8 cellular contexts compared by ENCODE assay signal in the genomic region with DNA sequence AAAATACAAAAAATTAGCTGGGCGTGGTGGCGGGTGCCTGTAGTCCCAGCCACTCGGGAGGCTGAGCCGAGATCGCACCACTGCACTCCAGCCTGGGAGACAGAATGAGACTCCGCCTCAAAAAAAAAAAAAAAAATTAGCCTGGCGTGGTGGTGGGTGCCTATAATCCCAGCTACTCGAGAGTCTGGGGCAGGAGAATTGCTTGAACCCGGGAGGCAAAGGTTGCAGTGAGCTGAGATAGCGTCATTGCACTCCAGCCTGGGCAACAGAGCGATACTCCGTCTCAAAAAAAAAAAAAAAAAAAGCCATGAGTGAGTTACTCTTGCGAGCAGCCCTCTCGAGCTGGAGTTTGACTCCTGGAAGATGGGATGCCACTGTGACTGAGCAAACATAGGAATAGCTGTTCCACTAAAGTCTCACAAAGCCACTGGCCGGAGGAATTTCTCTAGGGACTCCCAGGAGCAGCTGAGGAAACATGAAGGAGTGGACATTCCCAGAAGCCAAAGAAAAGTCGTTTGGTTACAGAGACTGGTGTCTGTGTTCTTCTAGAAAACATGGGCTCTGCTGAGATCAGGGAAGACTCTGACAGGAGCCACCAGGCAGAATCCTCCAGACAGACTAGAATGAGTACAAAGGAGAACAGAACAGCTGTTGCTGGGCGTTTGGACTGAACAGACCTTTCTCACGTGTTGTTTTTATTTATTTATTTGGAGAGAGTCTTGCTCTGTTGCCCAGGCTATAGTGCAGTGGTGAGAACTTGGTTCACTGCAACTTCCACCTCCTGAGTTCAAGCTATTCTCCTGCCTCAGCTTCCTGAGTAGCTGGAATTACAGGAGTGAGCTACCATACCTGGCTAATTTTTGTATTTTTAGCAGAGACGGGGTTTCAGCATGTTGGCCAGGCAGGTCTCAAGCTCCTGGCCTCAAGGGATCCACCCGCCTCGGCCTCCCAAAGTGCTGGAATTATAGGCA. TPM values are rescaled to one million over a fixed set of nuclear protein-coding genes. Genes with fewer than 3 reads are reported as not detected.
DNase-seq lines count a peak whose midpoint lies in the region; ATAC-seq, FAIRE-seq and TF ChIP-seq lines count a peak whose summit lies in the region.

No MANE protein-coding gene starts in this region.

- H3K4me1 ChIP-seq in BLaER1 (peaks cover 98% of the 10 kb centered on the region), adipocyte (ENCODE audit: control insufficient read depth, insufficient read depth, low read length) (peaks cover 21% of the 10 kb centered on the region), keratinocyte (ENCODE audit: control insufficient read depth, extremely low read depth, insufficient read depth, low read length) (peaks cover 6% of the 10 kb centered on the region), prostate gland (replicated peaks) (no peaks in the 10 kb centered on the region)

- H3K79me2 ChIP-seq in keratinocyte (ENCODE audit: control insufficient read depth, insufficient read depth, low read length) = no peaks in the 10 kb centered on the region

- no peaks in the 10 kb centered on the region for H4K20me1 ChIP-seq in BLaER1
- no peaks in the 10 kb centered on the region for H4K20me1 ChIP-seq in keratinocyte (ENCODE audit: control insufficient read depth, extremely low read depth, insufficient read depth, low read length)

- no peak for DNase-seq in adipocyte (ENCODE audit: low read depth)
- DNase-seq in keratinocyte (ENCODE audit: low read depth, low spot score) = no peak
- no peak for DNase-seq in prostate gland (ENCODE audit: low spot score)
- no peak for DNase-seq in HUDEP-2 (lab: John Stamatoyannopoulos, UW; ENCODE audit: unreplicated experiment in 76 of 76)
- DNase-seq in NOMO-1 treated with DMSO at 0.1 percent for 48 hours (lab: John Stamatoyannopoulos, UW; ENCODE audit: unreplicated experiment) = no peak
- no peak for DNase-seq in NCI-H524 (lab: John Stamatoyannopoulos, UW)

- H3K9me3 ChIP-seq in BLaER1 (no peaks in the 10 kb centered on the region), adipocyte (ENCODE audit: control insufficient read depth, low read length) (no peaks in the 10 kb centered on the region), keratinocyte (ENCODE audit: control insufficient read depth, low read depth, low read length) (no peaks in the 10 kb centered on the region), prostate gland (no peaks in the 10 kb centered on the region)

- H3K36me3 ChIP-seq in BLaER1 = no peaks in the 10 kb centered on the region
- no peaks in the 10 kb centered on the region for H3K36me3 ChIP-seq in adipocyte (ENCODE audit: control insufficient read depth, insufficient read depth, low read length, severe bottlenecking)
- H3K36me3 ChIP-seq in keratinocyte (ENCODE audit: control insufficient read depth in 2 of 2, extremely low read depth in 1 of 2, insufficient read depth in 2 of 2, low read length in 2 of 2) = no peaks in the 10 kb centered on the region
- no peaks in the 10 kb centered on the region for H3K36me3 ChIP-seq in prostate gland

- H3K9ac ChIP-seq in BLaER1 (no peak overlapping the region; the same call in 1 of the 2 replicates), adipocyte (ENCODE audit: low read length) (peak overlapping the region; percentile 85), keratinocyte (ENCODE audit: control insufficient read depth, extremely low read depth, insufficient read depth, low read length) (no peak overlapping the region)

- intact Hi-C loops in prostate gland (cut with DNase I) = no loop called here

- H3K9me1 ChIP-seq in keratinocyte (ENCODE audit: control insufficient read depth, extremely low read depth, insufficient read depth, low read length) = no peaks in the 10 kb centered on the region

- ATAC-seq in GM18520 (IDR thresholded peaks at IDR 0.05; ENCODE audit: unreplicated experiment) = no peak

- TF ChIP-seq CTCF in keratinocyte (optimal IDR thresholded peaks at IDR 0.05 in 1 of 3, IDR thresholded peaks at IDR 0.05 in 1 of 3, conservative IDR thresholded peaks at IDR 0.05 in 1 of 3; ENCODE audit: extremely low read depth in 1 of 3, insufficient read depth in 2 of 3, low read length in 3 of 3) = no peak
- TF ChIP-seq CTCF in prostate gland (IDR thresholded peaks at IDR 0.05) = no peak

- dilution Hi-C loops in keratinocyte (cut with MboI; ENCODE audit: extremely low pct_ligation_motif_present, low sequenced_read_pairs) = no loop called here

- H3K27ac ChIP-seq in BLaER1 = peak overlapping the region; percentile 65; the same call in 1 of the 2 replicates
- no peak overlapping the region for H3K27ac ChIP-seq in keratinocyte (ENCODE audit: control insufficient read depth, insufficient read depth, low read length)
- H3K27ac ChIP-seq in prostate gland = peak overlapping the region; percentile 63 to 64

- no peak for FAIRE-seq in keratinocyte (lab: Jason Lieb, UNC)

- TF ChIP-seq POLR2A in prostate gland (IDR thresholded peaks at IDR 0.05) = no peak

- WGBS in prostate gland = 80% methylated on average over 21 of the region's 21 CpGs

- H3K27me3 ChIP-seq in BLaER1 (no peaks in the 10 kb centered on the region), adipocyte (replicated peaks; ENCODE audit: control insufficient read depth, insufficient read depth, low read length) (no peaks in the 10 kb centered on the region), keratinocyte (ENCODE audit: control insufficient read depth, extremely low read depth, insufficient read depth, low read length) (no peaks in the 10 kb centered on the region), prostate gland (replicated peaks; ENCODE audit: insufficient read depth) (no peaks in the 10 kb centered on the region)

- H2AFZ ChIP-seq in keratinocyte (ENCODE audit: control insufficient read depth, low read length) = peak overlapping the region; percentile 15

- H3K4me2 ChIP-seq in BLaER1 (peak overlapping the region; percentile 78), keratinocyte (ENCODE audit: control insufficient read depth, extremely low read depth, insufficient read depth, low read depth, low read length) (no peak overlapping the region)

- H3K4me3 ChIP-seq in BLaER1 (no peak overlapping the region), adipocyte (ENCODE audit: low read length) (peak overlapping the region; percentile 78), keratinocyte (ENCODE audit: control insufficient read depth in 2 of 3, extremely low read depth in 1 of 3, insufficient read depth in 2 of 3, low read depth in 1 of 3, low read length in 3 of 3) (no peak overlapping the region), prostate gland (no peak overlapping the region)

RNA-seq across cellular contexts. Expression of a gene that starts 32.4 kb away (rescaled TPM):
- polyA plus RNA-seq in keratinocyte = 277 to 489 TPM (median 351 TPM) in 3 replicates
- polyA plus RNA-seq in keratinocyte (2011; ENCODE audit: low read depth) = 526 TPM
- polyA plus RNA-seq in keratinocyte (2011; cell fraction: cytosol; rRNA removed) = 357 and 388 TPM in 2 replicates
- 864 and 995 TPM in 2 replicates for polyA plus RNA-seq in keratinocyte (2011; cell fraction: nucleus; rRNA removed)
- polyA plus RNA-seq in keratinocyte (2012; ENCODE audit: low replicate concordance) = 168 and 903 TPM in 2 replicates
- 752 to 1,882 TPM (median 1,066 TPM) in 3 replicates for polyA minus RNA-seq in keratinocyte
- 461 TPM for polyA minus RNA-seq in keratinocyte (2011; cell fraction: cytosol; rRNA and poly(A)+ RNA removed)
- 623 and 1,627 TPM in 2 replicates for polyA minus RNA-seq in keratinocyte (2011; cell fraction: nucleus; rRNA and poly(A)+ RNA removed)
- 100 to 1,000 TPM; 295 to 329 TPM for total RNA-seq in prostate gland
